Comparison of ENCODE assay signal across 1 cellular context in the genomic region with DNA sequence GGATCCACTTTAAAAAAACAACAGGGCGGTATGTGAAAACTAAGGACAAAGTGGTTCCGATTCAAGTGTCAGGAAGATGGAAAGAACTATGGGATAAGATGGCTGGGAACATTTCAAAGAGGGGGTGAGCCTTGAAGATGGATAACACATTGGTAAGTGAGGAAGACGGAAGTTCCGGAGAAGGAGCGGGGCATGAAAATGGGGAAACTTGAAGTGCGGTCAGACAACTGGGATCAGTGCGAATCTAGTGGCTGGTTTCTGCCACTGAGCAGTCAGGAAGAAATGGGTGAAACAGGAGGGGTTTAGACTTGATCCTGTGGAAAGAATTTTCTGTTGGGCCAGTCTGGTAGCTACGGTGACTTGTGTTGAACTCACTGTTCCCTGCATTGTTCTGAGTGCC.
TF ChIP-seq lines count a peak whose summit lies in the region.

No MANE protein-coding gene starts in this region.

TF ChIP-seq in endothelial cell of umbilical vein, 7 proteins besides CTCF, POLR2A, EP300 and RAD21:
- TF ChIP-seq GATA2 (IDR thresholded peaks at IDR 0.05; ENCODE audit: insufficient read depth, insufficient read length, low read depth, low read length): no peak
- TF ChIP-seq MYC (IDR thresholded peaks at IDR 0.05; ENCODE audit: low read depth, low read length): no peak
- no peak for TF ChIP-seq FOS (IDR thresholded peaks at IDR 0.05; ENCODE audit: borderline replicate concordance, insufficient read depth, low read length)
- TF ChIP-seq, protein P1, sequence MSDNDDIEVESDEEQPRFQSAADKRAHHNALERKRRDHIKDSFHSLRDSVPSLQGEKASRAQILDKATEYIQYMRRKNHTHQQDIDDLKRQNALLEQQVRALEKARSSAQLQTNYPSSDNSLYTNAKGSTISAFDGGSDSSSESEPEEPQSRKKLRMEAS (IDR thresholded peaks at IDR 0.05; ENCODE audit: insufficient read depth, insufficient read length): no peak
- TF ChIP-seq EZH2 (IDR thresholded peaks at IDR 0.05; ENCODE audit: borderline replicate concordance, low read depth, low read length, severe bottlenecking): no peak
- TF ChIP-seq POLR2AphosphoS5 (IDR thresholded peaks at IDR 0.05; ENCODE audit: insufficient read depth, low read depth, low read length): no peak
